In the genomic region with DNA sequence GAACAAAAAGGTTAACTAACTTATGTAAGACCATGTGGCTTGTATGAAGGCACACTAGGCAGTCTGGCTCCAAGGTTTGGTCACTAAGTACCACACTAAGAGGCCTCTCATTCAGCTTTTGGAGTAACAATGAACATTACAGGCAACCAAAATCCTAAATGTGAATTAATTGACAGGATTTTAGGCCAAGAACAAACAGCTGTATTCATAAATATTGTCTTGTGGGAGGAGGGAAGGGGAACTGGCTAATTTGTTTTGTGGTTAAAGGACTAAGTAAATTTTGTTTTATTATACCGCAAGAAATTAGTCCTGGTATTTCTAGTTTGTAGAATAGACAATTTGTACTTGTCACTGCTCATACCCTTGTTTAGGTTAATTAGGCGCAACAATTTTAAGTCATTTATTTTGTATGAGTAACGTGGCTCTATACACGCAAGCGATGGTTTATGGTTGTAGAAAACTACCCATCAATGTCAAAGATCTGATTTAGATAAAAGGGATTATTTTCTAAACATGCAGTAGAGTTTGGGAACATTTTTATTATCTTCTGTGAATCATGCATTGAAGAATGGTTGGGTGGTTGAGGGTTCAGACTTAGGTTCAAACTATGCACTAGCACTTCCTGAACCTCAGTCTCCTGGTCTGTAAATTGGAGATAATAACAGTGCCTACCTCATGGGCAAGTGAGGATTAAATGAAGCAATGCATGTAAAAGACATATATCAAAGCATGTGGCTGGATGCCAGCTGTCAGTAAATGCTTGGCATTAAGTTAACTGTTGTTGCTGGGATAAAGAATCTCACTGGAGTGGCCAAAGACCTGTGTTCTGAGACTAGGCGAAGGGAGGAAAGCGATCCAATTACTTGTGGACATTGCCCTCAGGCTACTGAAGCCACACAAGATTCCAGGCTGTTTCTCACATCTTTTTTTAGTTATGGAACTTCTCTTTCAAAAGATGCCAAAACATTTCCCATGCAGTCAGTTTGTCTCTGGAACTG, we compare ENCODE assay signal across 1 cellular context.
TF ChIP-seq lines count a peak whose summit lies in the region.

No MANE protein-coding gene starts in this region.

TF ChIP-seq in H1, 55 proteins besides CTCF, POLR2A, EP300 and RAD21 (continued from another document):
- TF ChIP-seq, protein P1, sequence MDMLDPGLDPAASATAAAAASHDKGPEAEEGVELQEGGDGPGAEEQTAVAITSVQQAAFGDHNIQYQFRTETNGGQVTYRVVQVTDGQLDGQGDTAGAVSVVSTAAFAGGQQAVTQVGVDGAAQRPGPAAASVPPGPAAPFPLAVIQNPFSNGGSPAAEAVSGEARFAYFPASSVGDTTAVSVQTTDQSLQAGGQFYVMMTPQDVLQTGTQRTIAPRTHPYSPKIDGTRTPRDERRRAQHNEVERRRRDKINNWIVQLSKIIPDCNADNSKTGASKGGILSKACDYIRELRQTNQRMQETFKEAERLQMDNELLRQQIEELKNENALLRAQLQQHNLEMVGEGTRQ (IDR thresholded peaks at IDR 0.05; ENCODE audit: low read length) = no peak
- no peak for TF ChIP-seq SIX5 (IDR thresholded peaks at IDR 0.05; ENCODE audit: low read depth, low read length)
- no peak for TF ChIP-seq CHD2 (IDR thresholded peaks at IDR 0.05; ENCODE audit: low read length)
- no peak for TF ChIP-seq RXRA (IDR thresholded peaks at IDR 0.05; ENCODE audit: insufficient read depth, low read depth, low read length)
- TF ChIP-seq CREB1 (IDR thresholded peaks at IDR 0.05) = no peak
- no peak for TF ChIP-seq ASH2L (IDR thresholded peaks at IDR 0.05; ENCODE audit: low read length)
- TF ChIP-seq HDAC2 (IDR thresholded peaks at IDR 0.05; ENCODE audit: borderline replicate concordance in 1 of 2, low read depth in 2 of 2, low read length in 2 of 2) = no peak
- TF ChIP-seq JUND (IDR thresholded peaks at IDR 0.05; ENCODE audit: low read length) = no peak
- no peak for TF ChIP-seq TBP (IDR thresholded peaks at IDR 0.05; ENCODE audit: low read depth, low read length)
